Comparison of ENCODE assay signal across 17 cellular contexts in genomic region chr18:45760443-45761036, GRCh38. TPM values are rescaled to one million over a fixed set of nuclear protein-coding genes. Genes with fewer than 3 reads are reported as not detected.
A peak's percentile ranks its signal among the peaks of the same experiment; 100 is the strongest.
DNase-seq lines count a peak whose midpoint lies in the region; TF ChIP-seq lines count a peak whose summit lies in the region.
"Had no signal": no experiment of that assay in that cellular context is flagged by ENCODE, and none has a peak within 500 bp of the region (broad histone marks: within the 10 kb centered on the region; RNA-seq: fewer than 3 reads in every experiment).

No MANE protein-coding gene starts in this region.

- H3K27ac ChIP-seq in HUES48 (ENCODE audit: low read depth, low read length) (no peak overlapping the region), iPS DF 6.9 (ENCODE audit: low read length) (no peak overlapping the region), suprapubic skin (no peak overlapping the region)
- H3K27ac ChIP-seq: adrenal gland, HL-60, prostate gland, stomach, WERI-Rb-1 had no signal

- TF ChIP-seq POLR2A in suprapubic skin (IDR thresholded peaks at IDR 0.05), result no peak

- H3K36me3 ChIP-seq in HUES48 (ENCODE audit: control insufficient read depth, insufficient read depth, low read length) (no peaks in the 10 kb centered on the region), iPS DF 6.9 (ENCODE audit: control insufficient read depth, insufficient read depth, low read length) (no peaks in the 10 kb centered on the region), suprapubic skin (no peaks in the 10 kb centered on the region)
- H3K36me3 ChIP-seq: adrenal gland, prostate gland, stomach, WERI-Rb-1 had no signal

- no peak for TF ChIP-seq EP300 in suprapubic skin (IDR thresholded peaks at IDR 0.05)

- TF ChIP-seq CTCF in suprapubic skin (IDR thresholded peaks at IDR 0.05), result no peak

- DNase-seq in COLO668 (lab: John Stamatoyannopoulos, UW; ENCODE audit: unreplicated experiment) (peak; percentile 47), NCI-H526 treated with DMSO at 0.1 percent for 48 hours (lab: John Stamatoyannopoulos, UW) (peak; percentile 48), iPS DF 6.9 (ENCODE audit: low read depth, low spot score) (peak; percentile 74), suprapubic skin (ENCODE audit: low spot score in 2 of 2) (no peak), T1000 (lab: John Stamatoyannopoulos, UW) (no peak), HuH-7.5 (ENCODE audit: low spot score) (no peak), nucleus accumbens (lab: John Stamatoyannopoulos, UW) (no peak)
- DNase-seq: activated CD8-positive, alpha-beta memory T cell treated with anti-CD3 and anti-CD28 coated beads for 24 hours; adrenal gland; caudate nucleus; effector memory CD4-positive, alpha-beta T cell; NCI-H226; stomach; WERI-Rb-1 had no signal

- H3K4me3 ChIP-seq in HUES48 (ENCODE audit: low read depth, low read length), result peak overlapping the region; percentile 11; the same call in 1 of the 2 replicates
- no peak overlapping the region for H3K4me3 ChIP-seq in iPS DF 6.9 (ENCODE audit: low read length)
- H3K4me3 ChIP-seq in suprapubic skin, result no peak overlapping the region
- H3K4me3 ChIP-seq: adrenal gland, prostate gland, stomach had no signal

- no peak overlapping the region for H3K9ac ChIP-seq in HUES48 (ENCODE audit: low read depth, low read length)

- no peaks in the 10 kb centered on the region for H3K27me3 ChIP-seq in HUES48 (ENCODE audit: control insufficient read depth, insufficient read depth, low read length)
- no peaks in the 10 kb centered on the region; the same call in 1 of the 2 replicates for H3K27me3 ChIP-seq in iPS DF 6.9 (ENCODE audit: control insufficient read depth, insufficient read depth, low read length)
- no peaks in the 10 kb centered on the region for H3K27me3 ChIP-seq in suprapubic skin
- H3K27me3 ChIP-seq: adrenal gland, stomach had no signal

- peaks cover 32% of the 10 kb centered on the region for H3K4me1 ChIP-seq in HUES48 (ENCODE audit: control insufficient read depth, insufficient read depth, low read length)
- peaks cover 5% of the 10 kb centered on the region for H3K4me1 ChIP-seq in iPS DF 6.9 (ENCODE audit: control insufficient read depth, insufficient read depth, low read length)
- peaks cover 12% of the 10 kb centered on the region for H3K4me1 ChIP-seq in suprapubic skin
- H3K4me1 ChIP-seq: prostate gland had no signal

- no CpG with 5 or more reads among the region's 5 CpGs for WGBS in iPS DF 6.9 (ENCODE audit: insufficient coverage, insufficient read length)
- WGBS in suprapubic skin, result 13% methylated on average over 5 of the region's 5 CpGs

- H3K9me3 ChIP-seq in HUES48 (ENCODE audit: control insufficient read depth, insufficient read depth, low read length) (no peaks in the 10 kb centered on the region), iPS DF 6.9 (ENCODE audit: control insufficient read depth, insufficient read depth, low read length) (0 out of 2 replicates have a peak, but pooled peaks cover 1% of the 10 kb centered on the region), suprapubic skin (no peaks in the 10 kb centered on the region)
- H3K9me3 ChIP-seq: adrenal gland, prostate gland, stomach had no signal

RNA-seq across cellular contexts. Expression of gene SLC14A1, which starts 36.6 kb away (rescaled TPM):
- total RNA-seq in suprapubic skin, result 10 to 100 TPM in 2 of 4 donors, 1 to 10 TPM in 2; 3.0 to 16.0 (median 10.1) TPM

Comparison
In these comparisons a context has a peak if more than half of its experiments do, and no peak if none do; other contexts are left out.
1. DNase-seq: peak in COLO668 (single experiment), NCI-H526 treated with DMSO at 0.1 percent for 48 hours (single experiment) and iPS DF 6.9 (single experiment); none in suprapubic skin (0 of 2), T1000 (single experiment), HuH-7.5 (single experiment) and nucleus accumbens (0 of 56).